Comparison of ENCODE assay signal across 12 cellular contexts in the genomic region with DNA sequence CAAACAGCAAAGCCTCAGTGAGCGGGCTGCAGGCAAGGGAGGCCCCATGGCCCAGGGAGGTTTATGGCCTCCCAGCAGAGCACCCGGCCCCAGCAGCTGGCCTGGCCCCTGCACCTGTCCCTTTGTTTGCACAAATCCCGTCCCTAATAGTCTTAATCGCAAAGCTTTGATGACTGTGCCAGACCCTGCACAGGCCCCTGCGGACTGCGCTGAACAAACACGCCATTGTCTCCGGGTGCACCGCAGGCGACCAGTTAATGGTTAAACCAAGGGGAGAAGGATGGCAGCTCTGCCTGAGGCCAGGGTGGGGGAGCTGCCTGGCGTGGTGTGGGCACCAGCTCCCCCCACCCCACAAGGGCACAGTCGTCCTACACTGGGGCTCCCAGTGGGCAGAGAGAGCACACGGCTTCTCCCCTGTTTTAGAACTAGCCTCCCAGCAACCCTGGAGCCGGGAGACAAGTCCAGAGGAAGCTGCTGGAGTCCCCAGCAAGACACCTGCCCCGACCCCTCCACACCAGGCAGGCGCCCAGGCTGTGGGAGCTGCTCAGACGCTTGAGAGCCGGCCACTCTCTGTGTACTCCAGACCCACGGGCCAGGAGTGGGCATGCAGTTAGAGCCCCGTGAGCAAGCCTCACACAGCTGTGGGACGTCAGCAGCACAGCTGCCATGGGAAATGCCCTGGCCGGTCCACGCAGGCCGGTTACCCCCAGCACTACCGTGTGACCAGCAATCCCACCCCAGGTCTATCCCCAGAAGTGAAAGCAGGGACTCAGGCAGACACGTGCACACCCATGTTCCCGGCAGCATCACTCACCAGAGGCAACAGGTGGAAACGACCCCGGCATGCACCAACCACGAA. TPM values are rescaled to one million over a fixed set of nuclear protein-coding genes. Genes with fewer than 3 reads are reported as not detected.
DNase-seq lines count a peak whose midpoint lies in the region; ATAC-seq and TF ChIP-seq lines count a peak whose summit lies in the region.
"Had no signal": no experiment of that assay in that cellular context is flagged by ENCODE, and none has a peak within 500 bp of the region (broad histone marks: within the 10 kb centered on the region; RNA-seq: fewer than 3 reads in every experiment).

No MANE protein-coding gene starts in this region.

- intact Hi-C loops in colonic mucosa (cut with DNase I), result no loop called here

- H3K36me3 ChIP-seq in colonic mucosa, result no peaks in the 10 kb centered on the region
- H3K36me3 ChIP-seq: esophagus muscularis mucosa had no signal

- H3K27ac ChIP-seq in colonic mucosa, result no peak overlapping the region
- H3K27ac ChIP-seq: esophagus muscularis mucosa had no signal

- H3K4me3 ChIP-seq in colonic mucosa, result no peak overlapping the region
- H3K4me3 ChIP-seq: esophagus muscularis mucosa, lung had no signal

- DNase-seq in NCI-H2107 treated with DMSO at 0.1 percent for 48 hours (lab: John Stamatoyannopoulos, UW; ENCODE audit: unreplicated experiment), result peak; percentile 42
- no peak for DNase-seq in NCI-H2107 (lab: John Stamatoyannopoulos, UW)
- peak; percentile 91 to 98 for DNase-seq in NCI-H2081 (lab: John Stamatoyannopoulos, UW)
- peak; percentile 78 for DNase-seq in colonic mucosa
- DNase-seq in retina, result peak; percentile 86
- DNase-seq in cerebellum (ENCODE audit: low spot score), result no peak
- DNase-seq in HCEC 1CT, result no peak
- DNase-seq: MM.1S had no signal

- H3K27me3 ChIP-seq in colonic mucosa, result no peaks in the 10 kb centered on the region

- peaks cover 3% of the 10 kb centered on the region for H3K4me1 ChIP-seq in colonic mucosa
- H3K4me1 ChIP-seq: esophagus muscularis mucosa had no signal

- peak overlapping the region in 1 of 2 donors; percentile 34 for H3K9ac ChIP-seq in colonic mucosa (ENCODE audit: low read depth in 2 of 2, low read length in 2 of 2)

- TF ChIP-seq CTCF in colonic mucosa (IDR thresholded peaks at IDR 0.05), result no peak

- H3K9me3 ChIP-seq in colonic mucosa, result no peaks in the 10 kb centered on the region

- ATAC-seq in HG03097 (IDR thresholded peaks at IDR 0.05; ENCODE audit: low FRiP score, unreplicated experiment), result no peak

RNA-seq across cellular contexts. Expression of gene TH, which starts 39.7 kb away (rescaled TPM):
- under 1 TPM in 1 of 2 donors, not detected in 1; 0.15 TPM for total RNA-seq in colonic mucosa
- total RNA-seq in cerebellum, result 0.54 TPM
- total RNA-seq: T-helper 2 cell treated with Interferon-gamma antibody and Interleukin-4, amounts not matched to agents 100 ng/mL and 5 ng/mL, for 36 hours had no signal

RNA-seq across cellular contexts. Expression of gene INS, which starts 50.3 kb away (rescaled TPM):
- total RNA-seq in colonic mucosa, result under 1 TPM in 1 of 2 donors, not detected in 1; 0.84 TPM
- total RNA-seq in cerebellum, result not detected
- total RNA-seq: esophagus muscularis mucosa; lung; T-helper 2 cell treated with Interferon-gamma antibody and Interleukin-4, amounts not matched to agents 100 ng/mL and 5 ng/mL, for 36 hours had no signal

RNA-seq across cellular contexts. Expression of gene ASCL2, which starts 59.0 kb away (rescaled TPM):
- total RNA-seq in colonic mucosa (10 to 100 TPM in 1 of 2 donors, 1 to 10 TPM in 1; 4.8 to 16.4 TPM), cerebellum (1.7 TPM)

Comparison
In these comparisons a context has a peak if more than half of its experiments do, and no peak if none do; other contexts are left out.
1. DNase-seq: peak in NCI-H2107 treated with DMSO at 0.1 percent for 48 hours (single experiment), NCI-H2081 (2 of 2), colonic mucosa (single experiment) and retina (single experiment); none in NCI-H2107 (single experiment), cerebellum (single experiment) and HCEC 1CT (single experiment).